18 cellular contexts compared by ENCODE assay signal in the genomic region with DNA sequence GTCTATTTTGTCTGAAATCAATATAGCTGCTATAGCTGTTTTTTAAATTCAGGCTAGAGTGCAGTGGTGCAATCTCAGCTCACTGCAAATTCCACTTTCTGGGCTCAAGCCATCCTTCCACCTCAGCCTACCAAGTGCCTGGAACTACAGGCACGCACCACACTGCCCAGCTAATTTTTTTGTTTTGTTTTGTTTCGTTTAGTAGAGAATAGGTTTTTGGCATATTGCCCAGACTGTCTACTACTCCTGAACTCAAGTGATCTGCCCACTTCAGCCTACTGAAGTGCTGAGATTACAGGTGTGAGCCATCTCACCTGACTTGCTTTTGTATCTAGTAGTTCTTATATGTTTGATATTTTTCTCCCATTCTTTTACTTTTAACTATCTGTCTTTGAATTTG.
DNase-seq lines count a peak whose midpoint lies in the region; ATAC-seq and TF ChIP-seq lines count a peak whose summit lies in the region.
"Had no signal": no experiment of that assay in that cellular context is flagged by ENCODE, and none has a peak within 500 bp of the region (broad histone marks: within the 10 kb centered on the region; RNA-seq: fewer than 3 reads in every experiment).

No MANE protein-coding gene starts in this region.

- ATAC-seq in GM21825 (IDR thresholded peaks at IDR 0.05; ENCODE audit: unreplicated experiment) (no peak), gastroesophageal sphincter (no peak), GM18517 (IDR thresholded peaks at IDR 0.05; ENCODE audit: unreplicated experiment) (no peak)
- ATAC-seq: effector memory CD8-positive, alpha-beta T cell; SK-N-SH treated with all-trans-retinoic acid at 6 μM for 48 hours had no signal

- TF ChIP-seq POLR2A in gastroesophageal sphincter (IDR thresholded peaks at IDR 0.05), result no peak

- H3K4me3 ChIP-seq in gastroesophageal sphincter, result no peak overlapping the region
- H3K4me3 ChIP-seq: BLaER1 treated with 17β-estradiol and CSF1 and Interleukin-3, amounts not matched to agents 10 nM and 100 nM; left ventricle myocardium inferior had no signal

- H3K27me3 ChIP-seq in gastroesophageal sphincter, result no peaks in the 10 kb centered on the region
- H3K27me3 ChIP-seq: BLaER1 treated with 17β-estradiol and CSF1 and Interleukin-3, amounts not matched to agents 10 nM and 100 nM had no signal

- H3K36me3 ChIP-seq in gastroesophageal sphincter, result no peaks in the 10 kb centered on the region
- H3K36me3 ChIP-seq: BLaER1 treated with 17β-estradiol and CSF1 and Interleukin-3, amounts not matched to agents 10 nM and 100 nM; left ventricle myocardium inferior had no signal

- H3K4me1 ChIP-seq in gastroesophageal sphincter, result no peaks in the 10 kb centered on the region
- H3K4me1 ChIP-seq: BLaER1 treated with 17β-estradiol and CSF1 and Interleukin-3, amounts not matched to agents 10 nM and 100 nM; left ventricle myocardium inferior had no signal

- H3K27ac ChIP-seq in gastroesophageal sphincter, result no peak overlapping the region
- H3K27ac ChIP-seq: BLaER1 treated with 17β-estradiol and CSF1 and Interleukin-3, amounts not matched to agents 10 nM and 100 nM; left ventricle myocardium inferior had no signal

- DNase-seq in COR-L47 (lab: John Stamatoyannopoulos, UW) (peak; percentile 94), NCI-H1417 (lab: John Stamatoyannopoulos, UW) (peak; percentile 80 to 98 (median 86)), NCI-H2227 (lab: John Stamatoyannopoulos, UW; ENCODE audit: unreplicated experiment) (peak; percentile 73), SHP77 (lab: John Stamatoyannopoulos, UW) (peak; percentile 29 to 53), SIG-M5 (lab: John Stamatoyannopoulos, UW) (no peak)
- DNase-seq: effector memory CD8-positive, alpha-beta T cell; glutamatergic neuron; HFFc6; left ventricle myocardium inferior; MV-4-11; stimulated activated CD8-positive, alpha-beta memory T cell treated with anti-CD3 and anti-CD28 coated beads, Interleukin-4, amount 100 ng/mL, for 48 hours; substantia nigra; T1000 had no signal

- TF ChIP-seq EP300 in gastroesophageal sphincter (IDR thresholded peaks at IDR 0.05), result no peak

- 30 to 47% methylated on average over 2 of the region's 2 CpGs for WGBS in gastroesophageal sphincter (ENCODE audit: low coverage in 1 of 2), 2 donors

- TF ChIP-seq CTCF in gastroesophageal sphincter (IDR thresholded peaks at IDR 0.05), result no peak

- no peaks in the 10 kb centered on the region for H3K9me3 ChIP-seq in gastroesophageal sphincter
- H3K9me3 ChIP-seq: BLaER1 treated with 17β-estradiol and CSF1 and Interleukin-3, amounts not matched to agents 10 nM and 100 nM had no signal
